11 cellular contexts compared by ENCODE assay signal in genomic region chr1:201711811-201712210, GRCh38.
A peak's percentile ranks its signal among the peaks of the same experiment; 100 is the strongest.
DNase-seq lines count a peak whose midpoint lies in the region; TF ChIP-seq lines count a peak whose summit lies in the region.
"Had no signal": no experiment of that assay in that cellular context is flagged by ENCODE, and none has a peak within 500 bp of the region (broad histone marks: within the 10 kb centered on the region; RNA-seq: fewer than 3 reads in every experiment).

No MANE protein-coding gene starts in this region.

- H3K18ac ChIP-seq in mesenchymal stem cell (ENCODE audit: low read depth in 1 of 2, low read length in 2 of 2), result peak overlapping the region; percentile 85 to 96

- peak overlapping the region; percentile 91 for H2AK5ac ChIP-seq in mesenchymal stem cell (ENCODE audit: low read length, severe bottlenecking)

- peak overlapping the region; percentile 10 to 22 for H3K4ac ChIP-seq in mesenchymal stem cell (ENCODE audit: low read depth in 1 of 2, low read length in 2 of 2)

- TF ChIP-seq POLR2A in suprapubic skin (IDR thresholded peaks at IDR 0.05), result no peak

- DNase-seq in HFFc6, result no peak
- no peak for DNase-seq in caudate nucleus (lab: John Stamatoyannopoulos, UW)
- peak; percentile 32 for DNase-seq in mesenchymal stem cell
- peak in 1 of 2 donors; percentile 72 for DNase-seq in suprapubic skin (ENCODE audit: low spot score in 2 of 2)
- DNase-seq in COLO829 (ENCODE audit: low spot score), result no peak
- DNase-seq in NCI-H446 treated with DMSO at 0.1 percent for 48 hours (lab: John Stamatoyannopoulos, UW), result no peak
- no peak for DNase-seq in DMS79 (lab: John Stamatoyannopoulos, UW)
- no peak for DNase-seq in activated effector memory CD4-positive, alpha-beta T cell treated with Interleukin-2 at 50 U/mL for 16 hours
- DNase-seq: Calu3 had no signal

- H4K8ac ChIP-seq in mesenchymal stem cell (ENCODE audit: low read length), result peak overlapping the region; percentile 86

- no peak for TF ChIP-seq EP300 in suprapubic skin (IDR thresholded peaks at IDR 0.05)

- no peak overlapping the region for H2AFZ ChIP-seq in mesenchymal stem cell (ENCODE audit: low read depth, low read length)

- peak overlapping the region; percentile 64 for H2BK15ac ChIP-seq in mesenchymal stem cell (ENCODE audit: low read depth, poor library complexity, severe bottlenecking)

- H3K9me3 ChIP-seq in mesenchymal stem cell (ENCODE audit: control insufficient read depth, low read length), result no peaks in the 10 kb centered on the region
- no peaks in the 10 kb centered on the region for H3K9me3 ChIP-seq in suprapubic skin

- no peaks in the 10 kb centered on the region for H3K9me3 Mint-ChIP-seq in HFFc6
- H3K9me3 Mint-ChIP-seq: WTC11 had no signal

- no peak overlapping the region for H2BK5ac ChIP-seq in mesenchymal stem cell (ENCODE audit: low read depth, low read length, poor library complexity, severe bottlenecking)

- H3K79me1 ChIP-seq in mesenchymal stem cell (replicated peaks; ENCODE audit: low read length, poor library complexity, severe bottlenecking), result peaks cover 23% of the 10 kb centered on the region

- peaks cover 95% of the 10 kb centered on the region for H3K4me1 Mint-ChIP-seq in HFFc6 (ENCODE audit: low read depth)

- TF ChIP-seq CTCF in HFFc6 (IDR thresholded peaks at IDR 0.05) (no peak), suprapubic skin (IDR thresholded peaks at IDR 0.05) (no peak)

- H3K27me3 ChIP-seq in mesenchymal stem cell (ENCODE audit: control insufficient read depth in 1 of 2, insufficient read depth in 1 of 2, low read length in 2 of 2) (no peaks in the 10 kb centered on the region), suprapubic skin (no peaks in the 10 kb centered on the region)

- H3K4me3 Mint-ChIP-seq in HFFc6, result peak overlapping the region; percentile 43
- H3K4me3 Mint-ChIP-seq: WTC11 had no signal

- H3K27me3 Mint-ChIP-seq in HFFc6 (ENCODE audit: insufficient read depth), result peaks cover 9% of the 10 kb centered on the region; the same call in 1 of the 2 replicates

- H3K23ac ChIP-seq in mesenchymal stem cell (ENCODE audit: low read length in 2 of 2), result no peak overlapping the region

- H3K36me3 ChIP-seq in mesenchymal stem cell (ENCODE audit: control insufficient read depth in 1 of 2, insufficient read depth in 2 of 2, low read depth in 1 of 2, low read length in 2 of 2) (peaks cover 14 to 23% of the 10 kb centered on the region in 2 experiments), suprapubic skin (no peaks in the 10 kb centered on the region)

- H2BK12ac ChIP-seq in mesenchymal stem cell (ENCODE audit: low read length in 2 of 2), result peak overlapping the region in 1 of 2 experiments; percentile 59

- H3K4me2 ChIP-seq in mesenchymal stem cell (ENCODE audit: low read length, poor library complexity, severe bottlenecking), result no peak overlapping the region

- WGBS in mesenchymal stem cell, result 41% methylated on average over 2 of the region's 2 CpGs
- WGBS in suprapubic skin, result 35% methylated on average over 2 of the region's 2 CpGs

- H3K4me1 ChIP-seq in mesenchymal stem cell (ENCODE audit: control insufficient read depth, insufficient read depth, low read depth, low read length) (peaks cover 51% of the 10 kb centered on the region), suprapubic skin (peaks cover 74% of the 10 kb centered on the region)

- peak overlapping the region; percentile 73 for H2BK120ac ChIP-seq in mesenchymal stem cell (ENCODE audit: low read depth, low read length)

- no peak overlapping the region for H3K14ac ChIP-seq in mesenchymal stem cell (ENCODE audit: low read length in 2 of 2)

- peaks cover 16% of the 10 kb centered on the region for H3K36me3 Mint-ChIP-seq in HFFc6 (ENCODE audit: low read depth)
- H3K36me3 Mint-ChIP-seq: WTC11 had no signal

- peak overlapping the region; percentile 100 for H3K27ac Mint-ChIP-seq in HFFc6
- H3K27ac Mint-ChIP-seq: WTC11 had no signal

- H3K4me3 ChIP-seq in mesenchymal stem cell (ENCODE audit: insufficient read depth in 1 of 2, low read depth in 1 of 2, low read length in 2 of 2) (peak overlapping the region in 1 of 2 experiments; percentile 1), suprapubic skin (no peak overlapping the region)
- H3K4me3 ChIP-seq: K562 had no signal

- peak overlapping the region; percentile 74 for H3K9ac ChIP-seq in mesenchymal stem cell (ENCODE audit: low read length)

- peak overlapping the region; percentile 94 for H4K91ac ChIP-seq in mesenchymal stem cell (ENCODE audit: low read length)

- peak overlapping the region; percentile 32 for H3K27ac ChIP-seq in caudate nucleus (ENCODE audit: low read depth, low read length)
- H3K27ac ChIP-seq in mesenchymal stem cell (ENCODE audit: low read length, poor library complexity, severe bottlenecking), result peak overlapping the region; percentile 50
- peak overlapping the region; percentile 88 for H3K27ac ChIP-seq in suprapubic skin

Comparison
In these comparisons a context has a peak if more than half of its experiments do, and no peak if none do; other contexts are left out.
1. H3K27ac ChIP-seq: peak in every context shown above with its lines; median percentile 88 in suprapubic skin; 50 in mesenchymal stem cell; 32 in caudate nucleus.